3 cellular contexts compared by ENCODE assay signal in genomic region chr15:94000603-94001002, GRCh38.
TF ChIP-seq lines count a peak whose summit lies in the region.

No MANE protein-coding gene starts in this region.

TF ChIP-seq in GM23338, 12 proteins besides CTCF, POLR2A, EP300 and RAD21 (continues in another document):
- TF ChIP-seq ZNF331 (CRISPR knock-in tag; IDR thresholded peaks at IDR 0.05; ENCODE audit: low read depth) (no peak), EZH2 (IDR thresholded peaks at IDR 0.05; ENCODE audit: low read depth, unreplicated experiment) (no peak), EZH2phosphoT487 (IDR thresholded peaks at IDR 0.05; ENCODE audit: unreplicated experiment) (no peak), JUNB (IDR thresholded peaks at IDR 0.05; ENCODE audit: unreplicated experiment) (no peak), POLR2AphosphoS5 (IDR thresholded peaks at IDR 0.05; ENCODE audit: low read depth) (no peak), ZNF462 (CRISPR knock-in tag; IDR thresholded peaks at IDR 0.05) (no peak)

TF ChIP-seq in SK-N-SH, 30 proteins besides CTCF, POLR2A, EP300 and RAD21:
- TF ChIP-seq IRF3 (IDR thresholded peaks at IDR 0.05; ENCODE audit: low read depth, low read length) (no peak), USF2 (IDR thresholded peaks at IDR 0.05; ENCODE audit: borderline replicate concordance, low read depth, low read length) (no peak), REST (IDR thresholded peaks at IDR 0.05; ENCODE audit: low read depth, low read length) (no peak), TCF12 (IDR thresholded peaks at IDR 0.05) (no peak), POLR2AphosphoS5 (IDR thresholded peaks at IDR 0.05; ENCODE audit: low read depth, low read length) (no peak), FOXJ3 (CRISPR knock-in tag; IDR thresholded peaks at IDR 0.05) (no peak), GABPA (IDR thresholded peaks at IDR 0.05; ENCODE audit: low read depth) (no peak), TAF1 (IDR thresholded peaks at IDR 0.05; ENCODE audit: borderline replicate concordance, low read depth, low read length) (no peak), RXRA (IDR thresholded peaks at IDR 0.05; ENCODE audit: borderline replicate concordance, low read depth) (no peak), JUND (IDR thresholded peaks at IDR 0.05) (no peak), GATA2 (CRISPR knock-in tag; IDR thresholded peaks at IDR 0.05) (no peak), NFIC (IDR thresholded peaks at IDR 0.05; ENCODE audit: borderline replicate concordance) (no peak), PBX3 (IDR thresholded peaks at IDR 0.05) (no peak), USF1 (IDR thresholded peaks at IDR 0.05; ENCODE audit: borderline replicate concordance, low read depth) (no peak), SMC3 (IDR thresholded peaks at IDR 0.05; ENCODE audit: low read depth, low read length) (no peak), NRF1 (IDR thresholded peaks at IDR 0.05; ENCODE audit: low read depth, low read length) (no peak), RCOR1 (IDR thresholded peaks at IDR 0.05; ENCODE audit: low read length) (no peak), RFX5 (IDR thresholded peaks at IDR 0.05; ENCODE audit: low read length) (no peak), CHD2 (IDR thresholded peaks at IDR 0.05; ENCODE audit: low read length, partially characterized antibody) (no peak), MEF2A (IDR thresholded peaks at IDR 0.05; ENCODE audit: borderline replicate concordance, low read depth) (no peak)

TF ChIP-seq in HepG2, 621 proteins besides CTCF, POLR2A, EP300 and RAD21:
- no peak for TF ChIP-seq ZNF224 (CRISPR knock-in tag; IDR thresholded peaks at IDR 0.05)
- no peak for TF ChIP-seq ZNF503 (CRISPR knock-in tag; IDR thresholded peaks at IDR 0.05)
- no peak for TF ChIP-seq ZFP82 (CRISPR knock-in tag; IDR thresholded peaks at IDR 0.05; ENCODE audit: borderline replicate concordance)
- TF ChIP-seq ZNF609 (CRISPR knock-in tag; IDR thresholded peaks at IDR 0.05; ENCODE audit: borderline replicate concordance): no peak
